In genomic region chr10:113179966-113180365, GRCh38 we compare ENCODE assay signal across 19 cellular contexts.
"Had no signal": no experiment of that assay in that cellular context is flagged by ENCODE, and none has a peak within 500 bp of the region (broad histone marks: within the 10 kb centered on the region; RNA-seq: fewer than 3 reads in every experiment).

No MANE protein-coding gene starts in this region.

- H3K27ac Mint-ChIP-seq: naive thymus-derived CD8-positive, alpha-beta T cell; stimulated activated naive CD8-positive, alpha-beta T cell treated with anti-CD3 and anti-CD28 coated beads, Interleukin-15, amount 100 ng/mL, for 72 hours had no signal

- H3K9me3 ChIP-seq: gastrocnemius medialis, pancreas, right lobe of liver, suprapubic skin, thyroid gland, vagina had no signal

- H3K9me3 Mint-ChIP-seq: effector memory CD8-positive, alpha-beta T cell; naive thymus-derived CD8-positive, alpha-beta T cell; stimulated activated naive CD8-positive, alpha-beta T cell treated with anti-CD3 and anti-CD28 coated beads, Interleukin-15, amount 100 ng/mL, for 72 hours had no signal

- H3K36me3 ChIP-seq: gastrocnemius medialis, pancreas, right lobe of liver, suprapubic skin, thyroid gland, vagina had no signal

- H3K27me3 ChIP-seq: gastrocnemius medialis, pancreas, right lobe of liver, suprapubic skin, thyroid gland, vagina had no signal

- H3K4me1 ChIP-seq: gastrocnemius medialis, pancreas, right lobe of liver, vagina had no signal

- ATAC-seq: effector memory CD8-positive, alpha-beta T cell; left lobe of liver; naive thymus-derived CD8-positive, alpha-beta T cell; stimulated activated naive CD8-positive, alpha-beta T cell treated with anti-CD3 and anti-CD28 coated beads, Interleukin-15, amount 100 ng/mL, for 72 hours had no signal

- DNase-seq: cortex of kidney; effector memory CD8-positive, alpha-beta T cell; kidney; mammary epithelial cell; naive thymus-derived CD8-positive, alpha-beta T cell; pancreas; right lobe of liver; small intestine; stimulated activated CD4-positive, alpha-beta T cell treated with anti-CD3 and anti-CD28 coated beads, Interleukin-12 subunit alpha, Interleukin-12 subunit beta, amount 100 ng/mL, for 4 hours; stimulated activated CD4-positive, alpha-beta T cell treated with anti-CD3 and anti-CD28 coated beads, Interleukin-1b, Interleukin-23, amount 100 ng/mL, for 48 hours; stimulated activated CD4-positive, alpha-beta T cell treated with anti-CD3 and anti-CD28 coated beads, Interleukin-4, amount 100 ng/mL, for 1 hour; stimulated activated CD8-positive, alpha-beta memory T cell treated with anti-CD3 and anti-CD28 coated beads, Interleukin-4, amount 100 ng/mL, for 48 hours; stimulated activated naive CD4-positive, alpha-beta T cell; stimulated activated naive CD8-positive, alpha-beta T cell treated with anti-CD3 and anti-CD28 coated beads, Interleukin-15, amount 100 ng/mL, for 72 hours had no signal

- H3K27ac ChIP-seq: gastrocnemius medialis, pancreas, right lobe of liver, suprapubic skin, thyroid gland, vagina had no signal

- H3K4me1 Mint-ChIP-seq: stimulated activated naive CD8-positive, alpha-beta T cell treated with anti-CD3 and anti-CD28 coated beads, Interleukin-15, amount 100 ng/mL, for 72 hours had no signal

- H3K4me3 ChIP-seq: gastrocnemius medialis, pancreas, right lobe of liver, suprapubic skin, thyroid gland, vagina had no signal

- H3K4me3 Mint-ChIP-seq: effector memory CD8-positive, alpha-beta T cell; naive thymus-derived CD8-positive, alpha-beta T cell; stimulated activated naive CD8-positive, alpha-beta T cell treated with anti-CD3 and anti-CD28 coated beads, Interleukin-15, amount 100 ng/mL, for 72 hours had no signal

- H3K27me3 Mint-ChIP-seq: naive thymus-derived CD8-positive, alpha-beta T cell; stimulated activated naive CD8-positive, alpha-beta T cell treated with anti-CD3 and anti-CD28 coated beads, Interleukin-15, amount 100 ng/mL, for 72 hours had no signal
